In genomic region chr4:183504930-183505555, GRCh38 we compare ENCODE assay signal across 8 cellular contexts. TPM values are rescaled to one million over a fixed set of nuclear protein-coding genes. Genes with fewer than 3 reads are reported as not detected.
DNase-seq lines count a peak whose midpoint lies in the region; ATAC-seq, FAIRE-seq and TF ChIP-seq lines count a peak whose summit lies in the region.

Gene ING2, plus strand, starts transcription at chr4:183505058. Its CDS starts 138 bp downstream, at chr4:183505196.

- peak; percentile 53 for ATAC-seq in CD8-positive, alpha-beta T cell
- ATAC-seq in GM18861 (IDR thresholded peaks at IDR 0.05; ENCODE audit: unreplicated experiment) (peak; percentile 30), HG03039 (IDR thresholded peaks at IDR 0.05; ENCODE audit: unreplicated experiment) (peak; percentile 44)
- ATAC-seq in activated CD8-positive, alpha-beta memory T cell treated with anti-CD3 and anti-CD28 coated beads, Interleukin-2, amount 10 ng/mL, durations not matched to agents 7 days and 5 days = peak; percentile 69

- H3K4me1 ChIP-seq in CD8-positive, alpha-beta T cell (ENCODE audit: insufficient read depth, low read length) = peaks cover 14% of the 10 kb centered on the region
- H3K4me1 ChIP-seq in osteoblast (ENCODE audit: insufficient read depth, low read length) = peaks cover 13% of the 10 kb centered on the region

- H3K27ac ChIP-seq in CD8-positive, alpha-beta T cell (ENCODE audit: low read depth, low read length) = peak within 1 kb of the TSS; percentile 98
- H3K27ac ChIP-seq in osteoblast (ENCODE audit: low read depth, low read length) = peak within 1 kb of the TSS; percentile 93

- H3K4me3 Mint-ChIP-seq in CD8-positive, alpha-beta T cell = peak within 1 kb of the TSS; percentile 98
- H3K4me3 Mint-ChIP-seq in activated CD8-positive, alpha-beta memory T cell treated with anti-CD3 and anti-CD28 coated beads, Interleukin-2, amount 10 ng/mL, durations not matched to agents 7 days and 5 days = peak within 1 kb of the TSS; percentile 95

- POLR2A ChIA-PET in CD8-positive, alpha-beta T cell (lab: Charles Lee) = interaction anchor here (1.1 to 2.5 kb wide), 7 partner anchors 53 to 588 kb away, joined by 3 to 23 read pairs (median 5); partner anchors contain the start of gene CDKN2AIP

- peak within 1 kb of the TSS; percentile 98 for H3K4me3 ChIP-seq in CD8-positive, alpha-beta T cell (ENCODE audit: low read depth, low read length)
- H3K4me3 ChIP-seq in osteoblast (ENCODE audit: insufficient read depth, low read length) = peak within 1 kb of the TSS; percentile 90

- no peak for FAIRE-seq in frontal cortex (lab: Jason Lieb, UNC)

- peaks cover 55% of the 10 kb centered on the region for H3K79me2 ChIP-seq in osteoblast (ENCODE audit: insufficient read depth, low read length)

- no peaks in the 10 kb centered on the region for H3K27me3 Mint-ChIP-seq in CD8-positive, alpha-beta T cell (ENCODE audit: low read depth)
- no peaks in the 10 kb centered on the region for H3K27me3 Mint-ChIP-seq in activated CD8-positive, alpha-beta memory T cell treated with anti-CD3 and anti-CD28 coated beads, Interleukin-2, amount 10 ng/mL, durations not matched to agents 7 days and 5 days

- H2AFZ ChIP-seq in osteoblast (ENCODE audit: low read length) = peak within 1 kb of the TSS; percentile 98

- no peaks in the 10 kb centered on the region for H3K36me3 ChIP-seq in CD8-positive, alpha-beta T cell (ENCODE audit: insufficient read depth, low read length)
- H3K36me3 ChIP-seq in osteoblast (ENCODE audit: insufficient read depth, low read length) = no peaks in the 10 kb centered on the region

- peaks cover 26% of the 10 kb centered on the region for H3K4me1 Mint-ChIP-seq in CD8-positive, alpha-beta T cell (ENCODE audit: low read depth)
- peaks cover 36% of the 10 kb centered on the region for H3K4me1 Mint-ChIP-seq in activated CD8-positive, alpha-beta memory T cell treated with anti-CD3 and anti-CD28 coated beads, Interleukin-2, amount 10 ng/mL, durations not matched to agents 7 days and 5 days

- intact Hi-C loops in CD8-positive, alpha-beta T cell (cut with DNase I, micrococcal nuclease) = loop anchor here (1.0 to 10.0 kb wide), 17 partner anchors 33 to 1966 kb away; partner anchors contain the start of genes ACSL1 (in 1 of the 2), ANKRD37 (in 1 of the 2), CASP3 (in 1 of the 2) and CCDC110 (in 1 of the 2)

- peaks cover 2% of the 10 kb centered on the region for H4K20me1 ChIP-seq in osteoblast (ENCODE audit: insufficient read depth, low read length)

- peak within 1 kb of the TSS; percentile 99 for H3K27ac Mint-ChIP-seq in CD8-positive, alpha-beta T cell
- peak within 1 kb of the TSS; percentile 97 for H3K27ac Mint-ChIP-seq in activated CD8-positive, alpha-beta memory T cell treated with anti-CD3 and anti-CD28 coated beads, Interleukin-2, amount 10 ng/mL, durations not matched to agents 7 days and 5 days

- DNase-seq in CD8-positive, alpha-beta T cell = peak in 1 of 7 experiments; percentile 59
- DNase-seq in NCI-H2171 treated with DMSO at 0.1 percent for 48 hours (lab: John Stamatoyannopoulos, UW) (peak; percentile 72), frontal cortex (ENCODE audit: low spot score in 2 of 2) (peak; percentile 69 to 88), osteoblast (ENCODE audit: insufficient read length, low spot score, missing footprints) (peak; percentile 98)
- no peak for DNase-seq in activated CD8-positive, alpha-beta memory T cell treated with anti-CD3 and anti-CD28 coated beads, Interleukin-2, amount 10 ng/mL, durations not matched to agents 7 days and 5 days
- no peak for DNase-seq in central memory CD4-positive, alpha-beta T cell

- no peaks in the 10 kb centered on the region for H3K9me3 Mint-ChIP-seq in CD8-positive, alpha-beta T cell
- H3K9me3 Mint-ChIP-seq in activated CD8-positive, alpha-beta memory T cell treated with anti-CD3 and anti-CD28 coated beads, Interleukin-2, amount 10 ng/mL, durations not matched to agents 7 days and 5 days (ENCODE audit: low read depth) = no peaks in the 10 kb centered on the region

- H3K27me3 ChIP-seq in CD8-positive, alpha-beta T cell (ENCODE audit: insufficient read depth, low read length) = no peaks in the 10 kb centered on the region
- H3K27me3 ChIP-seq in osteoblast (ENCODE audit: insufficient read depth, low read length) = no peaks in the 10 kb centered on the region

- no peak for TF ChIP-seq CTCF in CD8-positive, alpha-beta T cell (IDR thresholded peaks at IDR 0.05)
- no peak for TF ChIP-seq CTCF in osteoblast (IDR thresholded peaks at IDR 0.05; ENCODE audit: extremely low read depth, low read depth, low read length)

- peak within 1 kb of the TSS; percentile 98 for H3K4me2 ChIP-seq in osteoblast (ENCODE audit: insufficient read depth, low read length)

- H3K36me3 Mint-ChIP-seq in CD8-positive, alpha-beta T cell = peaks cover 4% of the 10 kb centered on the region
- H3K36me3 Mint-ChIP-seq in activated CD8-positive, alpha-beta memory T cell treated with anti-CD3 and anti-CD28 coated beads, Interleukin-2, amount 10 ng/mL, durations not matched to agents 7 days and 5 days = peaks cover 2% of the 10 kb centered on the region

- CTCF ChIA-PET in CD8-positive, alpha-beta T cell (lab: Charles Lee) = interaction anchor here (1.2 to 2.0 kb wide), 3 partner anchors 61 to 153 kb away, joined by 3 to 8 read pairs (median 5); partner anchors contain the start of gene CDKN2AIP
- CTCF ChIA-PET in activated CD8-positive, alpha-beta memory T cell treated with anti-CD3 and anti-CD28 coated beads, Interleukin-2, amount 10 ng/mL, durations not matched to agents 7 days and 5 days (lab: Charles Lee) = interaction anchor here (1.1 to 1.8 kb wide), 4 partner anchors 36 to 216 kb away, joined by 3 to 6 read pairs (median 4); no protein-coding TSS in a partner anchor

- no peaks in the 10 kb centered on the region for H3K9me3 ChIP-seq in CD8-positive, alpha-beta T cell (ENCODE audit: low read length)
- no peaks in the 10 kb centered on the region for H3K9me3 ChIP-seq in osteoblast (ENCODE audit: low read depth, low read length)

RNA-seq across cellular contexts. Expression of gene ING2, which starts in this region (rescaled TPM):
- total RNA-seq in CD8-positive, alpha-beta T cell = 10 to 100 TPM; 13.8 to 16.3 TPM
- total RNA-seq in activated CD8-positive, alpha-beta memory T cell treated with anti-CD3 and anti-CD28 coated beads, Interleukin-2, amount 10 ng/mL, durations not matched to agents 7 days and 5 days = 10 to 100 TPM; 11.4 to 12.4 TPM
- total RNA-seq in frontal cortex (16.3 TPM), osteoblast (6.2 and 8.0 TPM in 2 replicates)

Comparison
In these comparisons a context has a peak if more than half of its experiments do, and no peak if none do; other contexts are left out.
1. DNase-seq: peak in NCI-H2171 treated with DMSO at 0.1 percent for 48 hours (single experiment), frontal cortex (2 of 2) and osteoblast (single experiment); none in activated CD8-positive, alpha-beta memory T cell treated with anti-CD3 and anti-CD28 coated beads, Interleukin-2, amount 10 ng/mL, durations not matched to agents 7 days and 5 days (single experiment) and central memory CD4-positive, alpha-beta T cell (single experiment).
2. Peak in every context shown above with its lines, with median percentiles within 50 percentile points of each other: ATAC-seq.